ENCODE assay signal across 8 cellular contexts in the genomic region with DNA sequence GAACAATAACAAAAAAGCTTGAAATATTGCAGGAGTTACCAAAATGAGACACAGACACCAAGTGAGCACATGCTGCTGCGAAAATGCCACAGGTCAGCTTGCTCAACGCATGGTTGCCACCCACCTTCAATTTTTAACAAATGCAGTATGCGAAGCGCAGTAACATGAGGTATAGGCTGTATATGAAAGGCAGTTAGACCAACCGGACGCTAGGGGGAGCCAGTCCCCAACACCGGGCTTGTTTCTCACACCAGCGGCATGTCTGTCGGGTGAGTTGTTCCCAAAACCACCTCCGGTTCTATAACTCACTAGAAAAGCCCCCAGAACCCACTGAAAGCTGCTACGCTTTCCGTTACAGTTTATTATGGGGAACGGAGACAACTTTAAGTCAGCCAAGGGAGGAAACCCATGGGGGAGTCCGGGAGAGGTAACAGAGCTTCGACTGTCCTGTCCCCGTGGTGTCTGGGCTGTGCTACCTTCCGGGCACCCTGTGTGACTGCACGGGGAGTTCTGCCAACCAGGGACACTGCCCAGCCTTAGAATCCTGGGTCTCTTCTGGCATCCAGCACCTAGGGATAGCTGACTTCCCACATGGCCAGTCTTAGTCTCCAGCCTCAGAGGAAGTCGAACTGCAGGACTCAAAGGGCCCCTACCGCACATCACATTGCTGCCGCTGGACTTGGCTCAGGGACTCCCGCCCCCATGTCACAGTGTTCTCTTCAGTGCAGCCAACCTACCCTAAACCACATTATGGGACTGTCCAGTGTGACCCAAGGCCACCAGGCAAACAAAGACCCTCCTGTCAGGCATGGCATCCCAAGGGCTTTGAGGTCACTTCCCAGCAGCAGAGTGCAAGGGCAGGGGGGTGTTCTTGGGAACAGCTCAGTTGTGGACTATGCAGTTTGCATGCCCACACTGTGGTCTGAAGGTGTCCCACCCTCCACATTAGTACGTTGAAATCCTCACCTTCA. TPM values are rescaled to one million over a fixed set of nuclear protein-coding genes. Genes with fewer than 3 reads are reported as not detected.
DNase-seq lines count a peak whose midpoint lies in the region; ATAC-seq and TF ChIP-seq lines count a peak whose summit lies in the region.

No MANE protein-coding gene starts in this region.

- peak overlapping the region; percentile 15 for H3K4me3 ChIP-seq in mononuclear cell (ENCODE audit: low read length)

- TF ChIP-seq CTCF in Calu3 (IDR thresholded peaks at IDR 0.05; ENCODE audit: unreplicated experiment) = peak; percentile 87

- no peaks in the 10 kb centered on the region for H3K4me1 Mint-ChIP-seq in Calu3 (ENCODE audit: low read depth, unreplicated experiment)
- peaks cover 13 to 14% of the 10 kb centered on the region in 2 donors for H3K4me1 Mint-ChIP-seq in effector memory CD8-positive, alpha-beta T cell (ENCODE audit: low read depth in 2 of 2)

- BruUV-seq in Calu3 (replicated peaks; lab: Mats Ljungman, UMichigan) = no TSS peak

- no peaks in the 10 kb centered on the region for H3K9me3 Mint-ChIP-seq in Calu3 (ENCODE audit: low read depth, unreplicated experiment)
- H3K9me3 Mint-ChIP-seq in effector memory CD8-positive, alpha-beta T cell = no peaks in the 10 kb centered on the region

- H3K27me3 ChIP-seq in mononuclear cell (ENCODE audit: insufficient read depth, low read length) = no peaks in the 10 kb centered on the region

- peak; percentile 87 for ATAC-seq in GM21367 (IDR thresholded peaks at IDR 0.05; ENCODE audit: unreplicated experiment)
- peak; percentile 99 for ATAC-seq in effector memory CD8-positive, alpha-beta T cell (replicated peaks)

- intact Hi-C loops in Calu3 (cut with micrococcal nuclease; ENCODE audit: unreplicated experiment) = loop anchor here (5.0 kb wide), 1 partner anchor 369 kb away; no protein-coding TSS in a partner anchor

- no peaks in the 10 kb centered on the region for H3K9me3 ChIP-seq in mononuclear cell (ENCODE audit: low read depth, low read length)

- CTCF ChIA-PET in Calu3 (lab: Charles Lee) = no interaction called here

- H3K4me3 Mint-ChIP-seq in Calu3 (ENCODE audit: low read depth, unreplicated experiment) = no peak overlapping the region
- peak overlapping the region; percentile 68 to 76 for H3K4me3 Mint-ChIP-seq in effector memory CD8-positive, alpha-beta T cell

- no peak overlapping the region for H3K27ac Mint-ChIP-seq in Calu3 (ENCODE audit: unreplicated experiment)
- peak overlapping the region; percentile 32 to 41 for H3K27ac Mint-ChIP-seq in effector memory CD8-positive, alpha-beta T cell

- peaks cover 19% of the 10 kb centered on the region for H3K27me3 Mint-ChIP-seq in Calu3 (ENCODE audit: unreplicated experiment)
- peaks cover 0 to 17% of the 10 kb centered on the region in 2 donors for H3K27me3 Mint-ChIP-seq in effector memory CD8-positive, alpha-beta T cell

- peaks cover 19% of the 10 kb centered on the region for H3K4me1 ChIP-seq in mononuclear cell (ENCODE audit: insufficient read depth, low read length)

- DNase-seq in Calu3 = peak; percentile 91
- peak; percentile 69 for DNase-seq in HPDE6-E6E7 (ENCODE audit: extremely low spot score)
- DNase-seq in NK-92 treated with Interleukin-12 subunit alpha and Interleukin-12 subunit beta, amount 100 ng/mL, for 24 hours (lab: John Stamatoyannopoulos, UW) = peak; percentile 77
- DNase-seq in activated CD8-positive, alpha-beta memory T cell treated with anti-CD3 and anti-CD28 coated beads for 1 hour (ENCODE audit: extremely low read depth in 1 of 2, low read depth in 1 of 2) = peak; percentile 72 to 79
- peak; percentile 82 to 88 (median 84) for DNase-seq in effector memory CD8-positive, alpha-beta T cell
- DNase-seq in stimulated activated CD8-positive, alpha-beta memory T cell treated with anti-CD3 and anti-CD28 coated beads, Interleukin-4, amount 100 ng/mL, for 1 hour (ENCODE audit: low read depth in 2 of 2, low spot score in 1 of 2) = peak; percentile 76 to 77

- peaks cover 3% of the 10 kb centered on the region for H3K36me3 Mint-ChIP-seq in Calu3 (ENCODE audit: insufficient read depth, unreplicated experiment)
- H3K36me3 Mint-ChIP-seq in effector memory CD8-positive, alpha-beta T cell (ENCODE audit: insufficient read depth) = peaks cover 3% of the 10 kb centered on the region

RNA-seq across cellular contexts. Expression of a gene that starts 14.0 kb away (rescaled TPM):
- 87.1 and 99.2 TPM in 2 replicates for total RNA-seq in Calu3 (2022)
- 13.7 TPM for total RNA-seq in mononuclear cell

Comparison
In these comparisons a context has a peak if more than half of its experiments do, and no peak if none do; other contexts are left out.
1. Peak in every context shown above with its lines: DNase-seq, ATAC-seq and H3K4me3 ChIP-seq.